ENCODE assay signal across 21 cellular contexts in the genomic region with DNA sequence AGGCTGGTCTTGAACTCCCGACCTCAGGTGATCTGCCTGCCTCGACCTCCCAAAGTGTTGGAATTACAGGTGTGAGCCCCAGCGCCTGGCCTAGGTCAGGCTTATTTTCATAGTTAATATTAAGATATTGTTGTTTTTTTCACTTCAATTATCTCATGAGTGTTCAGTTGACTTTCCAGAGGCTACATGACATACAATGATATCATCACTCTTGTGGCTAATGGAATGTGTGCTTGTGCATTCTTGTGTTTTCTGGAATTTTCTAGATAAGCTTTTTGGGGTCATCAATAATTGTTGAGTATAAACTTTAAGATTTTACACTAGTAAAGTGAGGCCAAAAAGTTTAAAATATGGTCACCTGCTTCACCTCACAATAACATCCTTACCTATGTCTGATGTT.
"Had no signal": no experiment of that assay in that cellular context is flagged by ENCODE, and none has a peak within 500 bp of the region (broad histone marks: within the 10 kb centered on the region; RNA-seq: fewer than 3 reads in every experiment).

No MANE protein-coding gene starts in this region.

- H3K27ac ChIP-seq: gastrocnemius medialis, heart right ventricle, neutrophil, right atrium auricular region, skin epidermis, suprapubic skin had no signal

- H3K4me1 ChIP-seq: right atrium auricular region, suprapubic skin had no signal

- ATAC-seq: activated CD8-positive, alpha-beta T cell treated with anti-CD3 and anti-CD28 coated beads, Interleukin-2, amount 10 ng/mL, durations not matched to agents 7 days and 5 days; activated naive CD4-positive, alpha-beta T cell treated with anti-CD3 and anti-CD28 coated beads, Interleukin-2, amount 50 U/mL, for 72 hours; activated T-cell treated with anti-CD3 and anti-CD28 coated beads, Interleukin-2, amount 50 U/mL, for 72 hours; gastrocnemius medialis; heart right ventricle; naive thymus-derived CD4-positive, alpha-beta T cell; stimulated activated naive CD8-positive, alpha-beta T cell treated with anti-CD3 and anti-CD28 coated beads, Interleukin-15, Interleukin-2, amounts not matched to agents 100 U/mL and 50 U/mL, for 24 hours; WTC11 had no signal

- H3K36me3 ChIP-seq: gastrocnemius medialis, heart right ventricle, neutrophil, right atrium auricular region, suprapubic skin had no signal

- DNase-seq: activated CD4-positive, alpha-beta T cell treated with anti-CD3 and anti-CD28 coated beads for 48 hours; activated CD8-positive, alpha-beta memory T cell treated with anti-CD3 and anti-CD28 coated beads, Interleukin-2, amount 50 U/mL, for 4 hours; activated CD8-positive, alpha-beta T cell treated with anti-CD3 and anti-CD28 coated beads, Interleukin-2, amount 10 ng/mL, durations not matched to agents 7 days and 5 days; activated gamma-delta T cell; activated T-cell treated with anti-CD3 and anti-CD28 coated beads, Interleukin-2, amount 50 U/mL, for 72 hours; amniotic stem cell; effector memory CD4-positive, alpha-beta T cell; gastrocnemius medialis; heart right ventricle; naive thymus-derived CD4-positive, alpha-beta T cell; posterior cingulate gyrus; stimulated activated CD4-positive, alpha-beta T cell treated with anti-CD3 and anti-CD28 coated beads, Interleukin-4, amount 100 ng/mL, for 4 hours; stimulated activated CD8-positive, alpha-beta memory T cell treated with anti-CD3 and anti-CD28 coated beads, Interleukin-4, amount 100 ng/mL, for 48 hours; stimulated activated naive CD8-positive, alpha-beta T cell treated with anti-CD3 and anti-CD28 coated beads, Interleukin-15, Interleukin-2, amounts not matched to agents 100 U/mL and 50 U/mL, for 24 hours had no signal

- H3K9me3 ChIP-seq: gastrocnemius medialis, heart right ventricle, neutrophil, right atrium auricular region, suprapubic skin had no signal

- H3K4me3 ChIP-seq: gastrocnemius medialis, heart right ventricle, lung, right atrium auricular region, skin epidermis, suprapubic skin had no signal

- H3K27me3 ChIP-seq: gastrocnemius medialis, heart right ventricle, neutrophil, right atrium auricular region, suprapubic skin had no signal
